Comparison of ENCODE assay signal across 2 cellular contexts in the genomic region with DNA sequence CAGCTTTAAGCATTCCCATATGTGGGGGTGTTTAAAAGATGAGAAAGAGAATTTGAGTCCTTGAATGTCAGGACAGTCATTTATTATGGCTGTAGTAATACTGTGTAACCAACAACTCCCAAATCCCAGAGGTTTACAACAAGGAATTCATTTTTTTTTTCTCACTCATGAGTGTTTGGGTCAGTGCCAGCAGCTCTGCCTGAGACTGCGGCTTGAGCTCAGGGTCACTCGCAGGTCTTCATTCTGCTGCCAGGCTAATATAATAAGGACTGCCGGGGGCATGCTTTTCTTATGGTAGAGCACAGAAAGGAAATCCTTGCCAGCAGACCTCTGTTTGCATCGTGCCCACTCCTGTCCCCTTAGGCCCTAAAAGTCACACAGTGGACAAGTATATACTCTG.
A peak's percentile ranks its signal among the peaks of the same experiment; 100 is the strongest.
TF ChIP-seq lines count a peak whose summit lies in the region.

No MANE protein-coding gene starts in this region.

TF ChIP-seq in SK-N-SH, 30 proteins besides CTCF, POLR2A, EP300 and RAD21 (continued from another document):
- TF ChIP-seq SMC3 (IDR thresholded peaks at IDR 0.05; ENCODE audit: low read depth, low read length) = no peak
- peak; percentile 27; the same call in 1 of the 2 replicates for TF ChIP-seq RCOR1 (IDR thresholded peaks at IDR 0.05; ENCODE audit: low read length)
- TF ChIP-seq FOXM1 (IDR thresholded peaks at IDR 0.05; ENCODE audit: low read depth) = no peak

TF ChIP-seq in HepG2, 621 proteins besides CTCF, POLR2A, EP300 and RAD21 (continued from another document):
- TF ChIP-seq, protein P1, sequence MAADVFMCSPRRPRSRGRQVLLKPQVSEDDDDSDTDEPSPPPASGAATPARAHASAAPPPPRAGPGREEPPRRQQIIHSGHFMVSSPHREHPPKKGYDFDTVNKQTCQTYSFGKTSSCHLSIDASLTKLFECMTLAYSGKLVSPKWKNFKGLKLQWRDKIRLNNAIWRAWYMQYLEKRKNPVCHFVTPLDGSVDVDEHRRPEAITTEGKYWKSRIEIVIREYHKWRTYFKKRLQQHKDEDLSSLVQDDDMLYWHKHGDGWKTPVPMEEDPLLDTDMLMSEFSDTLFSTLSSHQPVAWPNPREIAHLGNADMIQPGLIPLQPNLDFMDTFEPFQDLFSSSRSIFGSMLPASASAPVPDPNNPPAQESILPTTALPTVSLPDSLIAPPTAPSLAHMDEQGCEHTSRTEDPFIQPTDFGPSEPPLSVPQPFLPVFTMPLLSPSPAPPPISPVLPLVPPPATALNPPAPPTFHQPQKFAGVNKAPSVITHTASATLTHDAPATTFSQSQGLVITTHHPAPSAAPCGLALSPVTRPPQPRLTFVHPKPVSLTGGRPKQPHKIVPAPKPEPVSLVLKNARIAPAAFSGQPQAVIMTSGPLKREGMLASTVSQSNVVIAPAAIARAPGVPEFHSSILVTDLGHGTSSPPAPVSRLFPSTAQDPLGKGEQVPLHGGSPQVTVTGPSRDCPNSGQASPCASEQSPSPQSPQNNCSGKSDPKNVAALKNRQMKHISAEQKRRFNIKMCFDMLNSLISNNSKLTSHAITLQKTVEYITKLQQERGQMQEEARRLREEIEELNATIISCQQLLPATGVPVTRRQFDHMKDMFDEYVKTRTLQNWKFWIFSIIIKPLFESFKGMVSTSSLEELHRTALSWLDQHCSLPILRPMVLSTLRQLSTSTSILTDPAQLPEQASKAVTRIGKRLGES (CRISPR knock-in tag; IDR thresholded peaks at IDR 0.05; ENCODE audit: borderline replicate concordance) = no peak
- TF ChIP-seq RORA (CRISPR knock-in tag; IDR thresholded peaks at IDR 0.05) = no peak
TF ChIP-seq in HepG2: peak in this region for 0.
